23 cellular contexts compared by ENCODE assay signal in the genomic region with DNA sequence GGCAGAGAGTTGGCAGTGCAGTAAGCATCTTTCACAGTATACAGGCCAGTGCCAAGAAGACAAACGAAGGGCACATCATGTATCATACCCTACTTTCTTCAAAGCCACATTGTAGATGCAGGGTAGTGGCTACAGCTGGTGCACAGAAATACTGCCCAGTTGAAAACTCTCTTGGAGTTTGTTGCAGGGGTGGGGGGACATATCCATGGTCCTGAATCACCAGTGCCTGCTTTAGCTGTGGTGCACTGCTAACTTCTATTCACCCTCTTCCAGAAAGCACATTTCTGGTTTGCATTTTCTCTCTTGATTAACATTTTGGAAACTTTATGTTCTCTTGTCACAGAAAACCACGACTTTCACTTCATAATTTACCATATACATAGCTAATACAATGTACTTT.
"Had no signal": no experiment of that assay in that cellular context is flagged by ENCODE, and none has a peak within 500 bp of the region (broad histone marks: within the 10 kb centered on the region; RNA-seq: fewer than 3 reads in every experiment).

No MANE protein-coding gene starts in this region.

- H3K27me3 ChIP-seq: heart left ventricle, vagina had no signal

- H3K4me3 ChIP-seq: heart left ventricle, lower lobe of right lung, thoracic aorta, vagina had no signal

- H3K27ac Mint-ChIP-seq: activated B cell treated with CpG ODN at 0.5 μM for 24 hours; activated CD4-positive, alpha-beta T cell treated with anti-CD3 and anti-CD28 coated beads for 36 hours; activated naive CD8-positive, alpha-beta T cell treated with anti-CD3 and anti-CD28 coated beads, Interleukin-2, amount 10 ng/mL, durations not matched to agents 7 days and 5 days; activated T-helper 2 cell treated with anti-CD3 and anti-CD28 coated beads, Interferon-gamma antibody, Interleukin-2, Interleukin-4, amounts not matched to agents 10 μg/mL and 5 μg/mL and 100 μg/mL, durations not matched to agents 14 hours and 24 hours and 36 hours; naive thymus-derived CD4-positive, alpha-beta T cell; type B pancreatic cell had no signal

- DNase-seq: activated B cell treated with CpG ODN at 0.5 μM for 24 hours; activated CD4-positive, alpha-beta T cell treated with anti-CD3 and anti-CD28 coated beads for 36 hours; activated CD4-positive, alpha-beta T cell treated with anti-CD3 and anti-CD28 coated beads, Interleukin-2, amount 50 U/mL, for 4 hours; activated CD8-positive, alpha-beta memory T cell treated with anti-CD3 and anti-CD28 coated beads for 24 hours; activated CD8-positive, alpha-beta memory T cell treated with anti-CD3 and anti-CD28 coated beads, Interleukin-2, amount 50 U/mL, for 48 hours; activated naive CD4-positive, alpha-beta T cell treated with Interleukin-2 at 50 U/mL for 16 hours; activated naive CD8-positive, alpha-beta T cell treated with anti-CD3 and anti-CD28 coated beads, Interleukin-2, amount 10 ng/mL, durations not matched to agents 7 days and 5 days; activated T-cell treated with anti-CD3 and anti-CD28 coated beads, Interleukin-2, amount 50 U/mL, for 4 hours; amygdala; heart left ventricle; left colon; lower lobe of right lung; naive thymus-derived CD4-positive, alpha-beta T cell; posterior cingulate gyrus; stimulated activated CD4-positive, alpha-beta T cell treated with anti-CD3 and anti-CD28 coated beads, Interleukin-4, amount 100 ng/mL, for 1 hour; stimulated activated naive CD4-positive, alpha-beta T cell had no signal

- H3K9me3 Mint-ChIP-seq: activated B cell treated with CpG ODN at 0.5 μM for 24 hours; activated T-cell treated with anti-CD3 and anti-CD28 coated beads, Interleukin-2, amount 50 U/mL, for 4 hours; activated T-helper 2 cell treated with anti-CD3 and anti-CD28 coated beads, Interferon-gamma antibody, Interleukin-2, Interleukin-4, amounts not matched to agents 10 μg/mL and 5 μg/mL and 100 μg/mL, durations not matched to agents 14 hours and 24 hours and 36 hours; neural crest cell; type B pancreatic cell had no signal

- H3K9me3 ChIP-seq: heart left ventricle, lower lobe of right lung, thoracic aorta, vagina had no signal

- H3K36me3 Mint-ChIP-seq: activated naive CD8-positive, alpha-beta T cell treated with anti-CD3 and anti-CD28 coated beads, Interleukin-2, amount 10 ng/mL, durations not matched to agents 7 days and 5 days had no signal

- H3K36me3 ChIP-seq: heart left ventricle, lower lobe of right lung had no signal

- H3K27ac ChIP-seq: epithelial cell of prostate, heart left ventricle, lower lobe of right lung, thoracic aorta, vagina had no signal

- H3K4me1 ChIP-seq: lower lobe of right lung had no signal

- H3K27me3 Mint-ChIP-seq: activated naive CD8-positive, alpha-beta T cell treated with anti-CD3 and anti-CD28 coated beads, Interleukin-2, amount 10 ng/mL, durations not matched to agents 7 days and 5 days; type B pancreatic cell had no signal

- ATAC-seq: activated CD4-positive, alpha-beta T cell treated with anti-CD3 and anti-CD28 coated beads for 36 hours; activated T-cell treated with anti-CD3 and anti-CD28 coated beads, Interleukin-2, amount 50 U/mL, for 4 hours; heart left ventricle; left colon; lower lobe of right lung; naive thymus-derived CD4-positive, alpha-beta T cell; sciatic nerve had no signal

- H3K4me3 Mint-ChIP-seq: activated B cell treated with CpG ODN at 0.5 μM for 24 hours; activated CD4-positive, alpha-beta T cell treated with anti-CD3 and anti-CD28 coated beads for 36 hours; activated naive CD8-positive, alpha-beta T cell treated with anti-CD3 and anti-CD28 coated beads, Interleukin-2, amount 10 ng/mL, durations not matched to agents 7 days and 5 days; activated T-cell treated with anti-CD3 and anti-CD28 coated beads, Interleukin-2, amount 50 U/mL, for 4 hours; naive thymus-derived CD4-positive, alpha-beta T cell; neural crest cell; type B pancreatic cell had no signal

- H3K4me1 Mint-ChIP-seq: activated B cell treated with CpG ODN at 0.5 μM for 24 hours; activated CD4-positive, alpha-beta T cell treated with anti-CD3 and anti-CD28 coated beads for 36 hours; activated naive CD8-positive, alpha-beta T cell treated with anti-CD3 and anti-CD28 coated beads, Interleukin-2, amount 10 ng/mL, durations not matched to agents 7 days and 5 days; naive thymus-derived CD4-positive, alpha-beta T cell; neural crest cell had no signal
